Comparison of ENCODE assay signal across 2 cellular contexts in the genomic region with DNA sequence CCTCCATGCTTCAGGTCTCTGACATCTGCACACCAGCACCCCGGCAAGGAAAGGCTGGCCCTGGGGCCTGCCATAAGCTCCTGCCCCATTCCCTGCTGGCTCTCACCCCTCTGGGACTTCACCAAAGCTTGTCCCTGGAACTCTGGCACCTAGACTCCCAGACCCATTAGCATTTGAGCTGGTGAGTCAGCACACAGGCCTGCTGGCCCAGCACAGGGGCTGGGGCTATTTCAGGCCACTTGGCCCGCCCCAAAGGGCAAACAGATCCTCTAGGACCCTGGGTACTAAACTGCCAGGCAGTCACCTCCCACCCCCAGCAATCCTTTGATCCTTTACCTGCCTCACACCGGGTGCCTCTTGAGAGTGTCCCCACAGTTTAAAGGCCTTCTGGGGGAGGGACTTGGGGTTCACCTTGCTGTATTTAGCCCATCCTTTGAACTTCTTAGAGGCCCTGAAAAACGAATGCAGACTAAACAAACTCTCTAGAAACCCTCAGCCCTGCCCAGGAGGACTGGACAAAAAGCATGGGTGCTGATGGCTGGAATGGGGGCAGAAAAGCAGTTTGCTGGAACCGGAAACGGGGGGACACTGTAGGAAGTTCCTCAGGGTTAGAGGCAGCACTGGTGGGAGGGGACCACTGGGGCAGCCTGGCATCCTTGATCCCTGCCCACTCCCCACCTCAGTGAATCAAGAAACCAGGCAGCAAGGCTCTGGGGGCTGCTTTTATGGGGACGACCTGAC.
TF ChIP-seq lines count a peak whose summit lies in the region.

No MANE protein-coding gene starts in this region.

TF ChIP-seq in HEK293, 187 proteins besides CTCF, POLR2A, EP300 and RAD21:
- TF ChIP-seq KLF8 (tag by site-specific recombination; IDR thresholded peaks at IDR 0.05) (0 out of 2 replicates have a peak, but pooled peaks have one; percentile 17), GLIS2 (tag by site-specific recombination; IDR thresholded peaks at IDR 0.05) (peak; percentile 49; the same call in 1 of the 2 replicates), IKZF3 (tag by site-specific recombination; IDR thresholded peaks at IDR 0.05) (peak; percentile 23; the same call in 1 of the 2 replicates), ZIC2 (tag by site-specific recombination; IDR thresholded peaks at IDR 0.05) (peak; percentile 20; the same call in 1 of the 2 replicates), ZNF114 (tag by site-specific recombination; IDR thresholded peaks at IDR 0.05) (no peak), ZNF600 (tag by site-specific recombination; IDR thresholded peaks at IDR 0.05) (peak; percentile 45; the same call in 1 of the 2 replicates), SP2 (tag by site-specific recombination; IDR thresholded peaks at IDR 0.05) (peak; percentile 20; the same call in 1 of the 2 replicates), ZNF354C (tag by site-specific recombination; IDR thresholded peaks at IDR 0.05; ENCODE audit: borderline replicate concordance, low read depth) (no peak)
- TF ChIP-seq, protein P1, sequence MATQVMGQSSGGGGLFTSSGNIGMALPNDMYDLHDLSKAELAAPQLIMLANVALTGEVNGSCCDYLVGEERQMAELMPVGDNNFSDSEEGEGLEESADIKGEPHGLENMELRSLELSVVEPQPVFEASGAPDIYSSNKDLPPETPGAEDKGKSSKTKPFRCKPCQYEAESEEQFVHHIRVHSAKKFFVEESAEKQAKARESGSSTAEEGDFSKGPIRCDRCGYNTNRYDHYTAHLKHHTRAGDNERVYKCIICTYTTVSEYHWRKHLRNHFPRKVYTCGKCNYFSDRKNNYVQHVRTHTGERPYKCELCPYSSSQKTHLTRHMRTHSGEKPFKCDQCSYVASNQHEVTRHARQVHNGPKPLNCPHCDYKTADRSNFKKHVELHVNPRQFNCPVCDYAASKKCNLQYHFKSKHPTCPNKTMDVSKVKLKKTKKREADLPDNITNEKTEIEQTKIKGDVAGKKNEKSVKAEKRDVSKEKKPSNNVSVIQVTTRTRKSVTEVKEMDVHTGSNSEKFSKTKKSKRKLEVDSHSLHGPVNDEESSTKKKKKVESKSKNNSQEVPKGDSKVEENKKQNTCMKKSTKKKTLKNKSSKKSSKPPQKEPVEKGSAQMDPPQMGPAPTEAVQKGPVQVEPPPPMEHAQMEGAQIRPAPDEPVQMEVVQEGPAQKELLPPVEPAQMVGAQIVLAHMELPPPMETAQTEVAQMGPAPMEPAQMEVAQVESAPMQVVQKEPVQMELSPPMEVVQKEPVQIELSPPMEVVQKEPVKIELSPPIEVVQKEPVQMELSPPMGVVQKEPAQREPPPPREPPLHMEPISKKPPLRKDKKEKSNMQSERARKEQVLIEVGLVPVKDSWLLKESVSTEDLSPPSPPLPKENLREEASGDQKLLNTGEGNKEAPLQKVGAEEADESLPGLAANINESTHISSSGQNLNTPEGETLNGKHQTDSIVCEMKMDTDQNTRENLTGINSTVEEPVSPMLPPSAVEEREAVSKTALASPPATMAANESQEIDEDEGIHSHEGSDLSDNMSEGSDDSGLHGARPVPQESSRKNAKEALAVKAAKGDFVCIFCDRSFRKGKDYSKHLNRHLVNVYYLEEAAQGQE (tag by site-specific recombination; IDR thresholded peaks at IDR 0.05) = no peak
- TF ChIP-seq, protein P2, sequence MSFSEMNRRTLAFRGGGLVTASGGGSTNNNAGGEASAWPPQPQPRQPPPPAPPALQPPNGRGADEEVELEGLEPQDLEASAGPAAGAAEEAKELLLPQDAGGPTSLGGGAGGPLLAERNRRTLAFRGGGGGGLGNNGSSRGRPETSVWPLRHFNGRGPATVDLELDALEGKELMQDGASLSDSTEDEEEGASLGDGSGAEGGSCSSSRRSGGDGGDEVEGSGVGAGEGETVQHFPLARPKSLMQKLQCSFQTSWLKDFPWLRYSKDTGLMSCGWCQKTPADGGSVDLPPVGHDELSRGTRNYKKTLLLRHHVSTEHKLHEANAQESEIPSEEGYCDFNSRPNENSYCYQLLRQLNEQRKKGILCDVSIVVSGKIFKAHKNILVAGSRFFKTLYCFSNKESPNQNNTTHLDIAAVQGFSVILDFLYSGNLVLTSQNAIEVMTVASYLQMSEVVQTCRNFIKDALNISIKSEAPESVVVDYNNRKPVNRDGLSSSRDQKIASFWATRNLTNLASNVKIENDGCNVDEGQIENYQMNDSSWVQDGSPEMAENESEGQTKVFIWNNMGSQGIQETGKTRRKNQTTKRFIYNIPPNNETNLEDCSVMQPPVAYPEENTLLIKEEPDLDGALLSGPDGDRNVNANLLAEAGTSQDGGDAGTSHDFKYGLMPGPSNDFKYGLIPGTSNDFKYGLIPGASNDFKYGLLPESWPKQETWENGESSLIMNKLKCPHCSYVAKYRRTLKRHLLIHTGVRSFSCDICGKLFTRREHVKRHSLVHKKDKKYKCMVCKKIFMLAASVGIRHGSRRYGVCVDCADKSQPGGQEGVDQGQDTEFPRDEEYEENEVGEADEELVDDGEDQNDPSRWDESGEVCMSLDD (tag by site-specific recombination; IDR thresholded peaks at IDR 0.05) = peak; percentile 26; the same call in 1 of the 2 replicates
- TF ChIP-seq, protein P3, sequence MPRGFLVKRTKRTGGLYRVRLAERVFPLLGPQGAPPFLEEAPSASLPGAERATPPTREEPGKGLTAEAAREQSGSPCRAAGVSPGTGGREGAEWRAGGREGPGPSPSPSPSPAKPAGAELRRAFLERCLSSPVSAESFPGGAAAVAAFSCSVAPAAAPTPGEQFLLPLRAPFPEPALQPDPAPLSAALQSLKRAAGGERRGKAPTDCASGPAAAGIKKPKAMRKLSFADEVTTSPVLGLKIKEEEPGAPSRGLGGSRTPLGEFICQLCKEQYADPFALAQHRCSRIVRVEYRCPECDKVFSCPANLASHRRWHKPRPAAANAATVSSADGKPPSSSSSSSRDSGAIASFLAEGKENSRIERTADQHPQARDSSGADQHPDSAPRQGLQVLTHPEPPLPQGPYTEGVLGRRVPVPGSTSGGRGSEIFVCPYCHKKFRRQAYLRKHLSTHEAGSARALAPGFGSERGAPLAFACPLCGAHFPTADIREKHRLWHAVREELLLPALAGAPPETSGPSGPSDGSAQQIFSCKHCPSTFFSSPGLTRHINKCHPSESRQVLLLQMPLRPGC (tag by site-specific recombination; IDR thresholded peaks at IDR 0.05) = no peak

TF ChIP-seq in GM12878, 131 proteins besides CTCF, POLR2A, EP300 and RAD21:
- TF ChIP-seq CHD1 (IDR thresholded peaks at IDR 0.05; ENCODE audit: low read depth, low read length) = no peak
- TF ChIP-seq POLR2AphosphoS5 (IDR thresholded peaks at IDR 0.05; ENCODE audit: low read length) = peak; percentile 61; the same call in 1 of the 2 replicates
TF ChIP-seq in GM12878: peak in this region for 1.
